In genomic region chr12:113325938-113326337, GRCh38 we compare ENCODE assay signal across 1 cellular context.
TF ChIP-seq lines count a peak whose summit lies in the region.

No MANE protein-coding gene starts in this region.

TF ChIP-seq in IMR-90, 13 proteins besides CTCF, POLR2A, EP300 and RAD21:
- TF ChIP-seq FOS (IDR thresholded peaks at IDR 0.05; ENCODE audit: low read depth, low read length) (no peak), CEBPB (IDR thresholded peaks at IDR 0.05; ENCODE audit: low read depth, low read length) (no peak), NFE2L2 (IDR thresholded peaks at IDR 0.05; ENCODE audit: low read depth, low read length) (no peak), RFX5 (IDR thresholded peaks at IDR 0.05; ENCODE audit: low read depth, low read length) (no peak)
